ENCODE assay signal across 12 cellular contexts in genomic region chr9:136614967-136615623, GRCh38. TPM values are rescaled to one million over a fixed set of nuclear protein-coding genes. Genes with fewer than 3 reads are reported as not detected.
A peak's percentile ranks its signal among the peaks of the same experiment; 100 is the strongest.
DNase-seq lines count a peak whose midpoint lies in the region; ATAC-seq and TF ChIP-seq lines count a peak whose summit lies in the region.
"Had no signal": no experiment of that assay in that cellular context is flagged by ENCODE, and none has a peak within 500 bp of the region (broad histone marks: within the 10 kb centered on the region; RNA-seq: fewer than 3 reads in every experiment).

No MANE protein-coding gene starts in this region.

- no peaks in the 10 kb centered on the region for H3K36me3 Mint-ChIP-seq in stimulated activated effector memory CD8-positive, alpha-beta T cell treated with anti-CD3 and anti-CD28 coated beads, Interleukin-12 subunit alpha, Interleukin-12 subunit beta, amount 100 ng/mL, for 72 hours

- intact Hi-C loops in sciatic nerve (cut with DNase I), result no loop called here

- H3K27ac ChIP-seq in VCaP, result peak overlapping the region; percentile 24; the same call in 1 of the 2 replicates
- H3K27ac ChIP-seq: 22Rv1 had no signal

- H3K9me3 Mint-ChIP-seq in stimulated activated effector memory CD8-positive, alpha-beta T cell treated with anti-CD3 and anti-CD28 coated beads, Interleukin-12 subunit alpha, Interleukin-12 subunit beta, amount 100 ng/mL, for 72 hours, result no peaks in the 10 kb centered on the region

- H3K4me1 Mint-ChIP-seq in stimulated activated effector memory CD8-positive, alpha-beta T cell treated with anti-CD3 and anti-CD28 coated beads, Interleukin-12 subunit alpha, Interleukin-12 subunit beta, amount 100 ng/mL, for 72 hours, result peaks cover 48% of the 10 kb centered on the region

- peak; percentile 10; the same call in 1 of the 2 replicates for TF ChIP-seq CTCF in VCaP (conservative IDR thresholded peaks at IDR 0.05)

- peak; percentile 17 for ATAC-seq in stimulated activated effector memory CD8-positive, alpha-beta T cell treated with anti-CD3 and anti-CD28 coated beads, Interleukin-12 subunit alpha, Interleukin-12 subunit beta, amount 100 ng/mL, for 72 hours
- ATAC-seq in HG02588 (IDR thresholded peaks at IDR 0.05; ENCODE audit: unreplicated experiment) (no peak), sciatic nerve (no peak)

- no peak overlapping the region for H3K4me3 Mint-ChIP-seq in stimulated activated effector memory CD8-positive, alpha-beta T cell treated with anti-CD3 and anti-CD28 coated beads, Interleukin-12 subunit alpha, Interleukin-12 subunit beta, amount 100 ng/mL, for 72 hours

- DNase-seq in DMS53 (lab: John Stamatoyannopoulos, UW) (peak; percentile 49), DMS53 treated with DMSO at 0.1 percent for 48 hours (lab: John Stamatoyannopoulos, UW; ENCODE audit: unreplicated experiment) (no peak), iPS-NIHi11 (ENCODE audit: low spot score) (peak; percentile 70), NCI-H2081 treated with DMSO at 0.1 percent for 48 hours (lab: John Stamatoyannopoulos, UW) (no peak), sciatic nerve (ENCODE audit: low spot score) (no peak)
- no peak for DNase-seq in stimulated activated effector memory CD8-positive, alpha-beta T cell treated with anti-CD3 and anti-CD28 coated beads, Interleukin-12 subunit alpha, Interleukin-12 subunit beta, amount 100 ng/mL, for 72 hours (ENCODE audit: low spot score in 2 of 2)
- DNase-seq: DMS153, NCI-H146, retina had no signal

- peak overlapping the region; percentile 65 for H3K27ac Mint-ChIP-seq in stimulated activated effector memory CD8-positive, alpha-beta T cell treated with anti-CD3 and anti-CD28 coated beads, Interleukin-12 subunit alpha, Interleukin-12 subunit beta, amount 100 ng/mL, for 72 hours

RNA-seq across cellular contexts. Expression of gene EGFL7, which starts 47.6 kb away (rescaled TPM):
- total RNA-seq in sciatic nerve, result 242 TPM

Comparison
In these comparisons a context has a peak if more than half of its experiments do, and no peak if none do; other contexts are left out.
1. DNase-seq: peak in DMS53 (single experiment) and iPS-NIHi11 (single experiment); none in DMS53 treated with DMSO at 0.1 percent for 48 hours (single experiment), stimulated activated effector memory CD8-positive, alpha-beta T cell treated with anti-CD3 and anti-CD28 coated beads, Interleukin-12 subunit alpha, Interleukin-12 subunit beta, amount 100 ng/mL, for 72 hours (0 of 2), NCI-H2081 treated with DMSO at 0.1 percent for 48 hours (single experiment) and sciatic nerve (single experiment).